21 cellular contexts compared by ENCODE assay signal in the genomic region with DNA sequence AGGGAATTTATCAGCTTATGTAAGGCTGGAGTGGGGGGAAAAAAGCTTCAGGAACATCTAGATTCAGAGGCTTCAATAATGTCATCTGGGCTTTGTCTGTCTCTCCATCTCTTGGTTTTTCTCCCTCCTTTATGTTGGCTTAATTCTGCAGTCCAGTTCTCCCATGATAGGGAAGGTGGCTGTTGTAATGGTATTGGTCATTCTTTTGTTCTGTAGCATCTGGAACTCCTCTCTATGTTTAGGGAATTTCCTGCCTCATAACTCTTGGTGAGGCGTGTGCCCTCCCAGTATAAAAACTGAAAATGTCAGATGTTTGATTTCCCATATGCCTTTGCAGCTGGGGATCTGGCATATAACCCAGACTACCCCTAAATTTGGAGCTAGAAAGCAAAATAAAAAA.
DNase-seq lines count a peak whose midpoint lies in the region; ATAC-seq and TF ChIP-seq lines count a peak whose summit lies in the region.
"Had no signal": no experiment of that assay in that cellular context is flagged by ENCODE, and none has a peak within 500 bp of the region (broad histone marks: within the 10 kb centered on the region; RNA-seq: fewer than 3 reads in every experiment).

No MANE protein-coding gene starts in this region.

- H3K4me1 ChIP-seq in ascending aorta, result peaks cover 6 to 52% of the 10 kb centered on the region in 2 donors
- H3K4me1 ChIP-seq in esophagus (ENCODE audit: control insufficient read depth in 2 of 2, insufficient read depth in 2 of 2, low read length in 1 of 2), result peaks cover 0 to 4% of the 10 kb centered on the region in 2 donors
- peaks cover 4 to 20% of the 10 kb centered on the region in 2 donors for H3K4me1 ChIP-seq in mucosa of rectum (ENCODE audit: control insufficient read depth in 2 of 2, insufficient read depth in 2 of 2, low read length in 2 of 2)
- peaks cover 20 to 62% (median 45%) of the 10 kb centered on the region in 5 donors for H3K4me1 ChIP-seq in subcutaneous abdominal adipose tissue (ENCODE audit: control insufficient read depth in 5 of 5, insufficient read depth in 5 of 5, low read length in 5 of 5)

- H3K36me3 ChIP-seq in ascending aorta, result no peaks in the 10 kb centered on the region
- H3K36me3 ChIP-seq in esophagus (ENCODE audit: control insufficient read depth in 2 of 2, insufficient read depth in 2 of 2, low read length in 1 of 2), result no peaks in the 10 kb centered on the region
- H3K36me3 ChIP-seq in mucosa of rectum (ENCODE audit: control insufficient read depth in 2 of 2, insufficient read depth in 2 of 2, low read length in 2 of 2), result no peaks in the 10 kb centered on the region
- H3K36me3 ChIP-seq in subcutaneous abdominal adipose tissue (ENCODE audit: control insufficient read depth in 5 of 5, insufficient read depth in 5 of 5, low read length in 5 of 5), result no peaks in the 10 kb centered on the region
- H3K36me3 ChIP-seq: pancreas had no signal

- WGBS in esophagus, 2 donors, result 57 to 64% methylated on average over 1 of the region's 1 CpG

- no peak for ATAC-seq in HG03045 (IDR thresholded peaks at IDR 0.05; ENCODE audit: unreplicated experiment)
- ATAC-seq: HepG2, pancreas, T-cell had no signal

- H3K4me3 ChIP-seq in ascending aorta, result no peak overlapping the region
- no peak overlapping the region for H3K4me3 ChIP-seq in esophagus (ENCODE audit: low read depth in 1 of 2, low read length in 2 of 2)
- H3K4me3 ChIP-seq in mucosa of rectum (ENCODE audit: low read length in 2 of 2), result no peak overlapping the region
- no peak overlapping the region for H3K4me3 ChIP-seq in subcutaneous abdominal adipose tissue (ENCODE audit: low read depth in 1 of 5, low read length in 5 of 5)
- H3K4me3 ChIP-seq: pancreas had no signal

- H3K9me3 ChIP-seq in ascending aorta, result no peaks in the 10 kb centered on the region
- H3K9me3 ChIP-seq in esophagus (ENCODE audit: control insufficient read depth in 2 of 2, insufficient read depth in 1 of 2, low read depth in 1 of 2, low read length in 1 of 2), result no peaks in the 10 kb centered on the region
- no peaks in the 10 kb centered on the region for H3K9me3 ChIP-seq in mucosa of rectum (ENCODE audit: control insufficient read depth in 2 of 2, low read length in 2 of 2)
- no peaks in the 10 kb centered on the region for H3K9me3 ChIP-seq in subcutaneous abdominal adipose tissue (ENCODE audit: control insufficient read depth in 5 of 5, low read length in 5 of 5)
- H3K9me3 ChIP-seq: pancreas had no signal

- H3K9ac ChIP-seq in mucosa of rectum (ENCODE audit: low read depth in 1 of 2, low read length in 2 of 2) (no peak overlapping the region), subcutaneous abdominal adipose tissue (ENCODE audit: low read length in 5 of 5) (no peak overlapping the region)

- peak overlapping the region; percentile 83 to 93 for H3K27ac ChIP-seq in ascending aorta
- peak overlapping the region; percentile 14 to 73 for H3K27ac ChIP-seq in esophagus (ENCODE audit: low read depth in 2 of 2, low read length in 1 of 2)
- peak overlapping the region; percentile 18 to 40 for H3K27ac ChIP-seq in mucosa of rectum (ENCODE audit: low read depth in 2 of 2, low read length in 2 of 2)
- H3K27ac ChIP-seq in subcutaneous abdominal adipose tissue (ENCODE audit: low read depth, low read length), result peak overlapping the region; percentile 91
- H3K27ac ChIP-seq: pancreas had no signal

- no peak for TF ChIP-seq CTCF in ascending aorta (IDR thresholded peaks at IDR 0.05)

- intact Hi-C loops in ascending aorta (cut with DNase I), result loop anchor here (5.0 to 10.0 kb wide), 6 partner anchors 80 to 945 kb away; partner anchors contain the start of gene PRIM2

- DNase-seq in ascending aorta (ENCODE audit: low spot score in 2 of 2), result no peak
- DNase-seq in 8988T, result no peak
- no peak for DNase-seq in globus pallidus (ENCODE audit: low spot score)
- no peak for DNase-seq in amygdala (lab: John Stamatoyannopoulos, UW)
- DNase-seq: activated CD4-positive, alpha-beta T cell treated with anti-CD3 and anti-CD28 coated beads, Interleukin-2, amount 50 U/mL, for 1 hour; activated gamma-delta T cell; CD8-positive, alpha-beta memory T cell; DMS79 treated with DMSO at 0.1 percent for 48 hours; foreskin melanocyte; naive B cell; NCI-H1417 treated with DMSO at 0.1 percent for 48 hours; NCI-H2171 treated with DMSO at 0.1 percent for 48 hours; NCI-H69; pancreas; Right ventricle myocardium superior; T-cell had no signal

- H3K27me3 ChIP-seq in ascending aorta, result no peaks in the 10 kb centered on the region
- no peaks in the 10 kb centered on the region for H3K27me3 ChIP-seq in esophagus (ENCODE audit: control insufficient read depth in 1 of 2, insufficient read depth in 2 of 2, low read length in 2 of 2)
- H3K27me3 ChIP-seq in mucosa of rectum (ENCODE audit: control insufficient read depth in 2 of 2, insufficient read depth in 2 of 2, low read length in 2 of 2), result no peaks in the 10 kb centered on the region
- H3K27me3 ChIP-seq in subcutaneous abdominal adipose tissue (ENCODE audit: control insufficient read depth in 5 of 5, insufficient read depth in 4 of 5, low read length in 5 of 5), result no peaks in the 10 kb centered on the region
- H3K27me3 ChIP-seq: pancreas had no signal

Comparison
In these comparisons a context has a peak if more than half of its experiments do, and no peak if none do; other contexts are left out.
1. H3K27ac ChIP-seq: peak in every context shown above with its lines; median percentile 91 in subcutaneous abdominal adipose tissue; 88 in ascending aorta; 44 in esophagus; 29 in mucosa of rectum.